In genomic region chr22:23997092-23997491, GRCh38 we compare ENCODE assay signal across 1 cellular context.
A peak's percentile ranks its signal among the peaks of the same experiment; 100 is the strongest.
TF ChIP-seq lines count a peak whose summit lies in the region.

No MANE protein-coding gene starts in this region.

TF ChIP-seq in HepG2, 621 proteins besides CTCF, POLR2A, EP300 and RAD21 (continued from another document):
- TF ChIP-seq ZNF710 (CRISPR knock-in tag; IDR thresholded peaks at IDR 0.05; ENCODE audit: borderline replicate concordance), result peak; percentile 78; the same call in 1 of the 2 replicates
- peak; percentile 71 for TF ChIP-seq ARID5B (CRISPR knock-in tag; IDR thresholded peaks at IDR 0.05)
- TF ChIP-seq FOSL2 (CRISPR knock-in tag; IDR thresholded peaks at IDR 0.05), result peak; percentile 31; the same call in 1 of the 2 replicates
- no peak for TF ChIP-seq EZH2 (conservative IDR thresholded peaks at IDR 0.05; ENCODE audit: low read depth, low read length)
- TF ChIP-seq HDAC1 (CRISPR knock-in tag; IDR thresholded peaks at IDR 0.05), result 0 out of 2 replicates have a peak, but pooled peaks have one; percentile 36
- TF ChIP-seq ZNF354B (CRISPR knock-in tag; IDR thresholded peaks at IDR 0.05), result no peak
- no peak for TF ChIP-seq SRY (CRISPR knock-in tag; IDR thresholded peaks at IDR 0.05)
- TF ChIP-seq MIER3 (CRISPR knock-in tag; IDR thresholded peaks at IDR 0.05; ENCODE audit: borderline replicate concordance), result 0 out of 2 replicates have a peak, but pooled peaks have one; percentile 32
- no peak for TF ChIP-seq SOX13 (IDR thresholded peaks at IDR 0.05)
- TF ChIP-seq SOX13 (CRISPR knock-in tag; conservative IDR thresholded peaks at IDR 0.05 in 1 of 2, IDR thresholded peaks at IDR 0.05 in 1 of 2), result peak in 1 of 2 experiments; percentile 73; a peak in 2 of 4 replicates
- no peak for TF ChIP-seq FOXK2 (IDR thresholded peaks at IDR 0.05)
- no peak for TF ChIP-seq SIN3B (IDR thresholded peaks at IDR 0.05; ENCODE audit: low read length)
- no peak for TF ChIP-seq NR0B2 (CRISPR knock-in tag; IDR thresholded peaks at IDR 0.05)
- no peak for TF ChIP-seq ZNF749 (CRISPR knock-in tag; IDR thresholded peaks at IDR 0.05; ENCODE audit: borderline replicate concordance)
- peak; percentile 52; the same call in 1 of the 2 replicates for TF ChIP-seq ZMYM2 (CRISPR knock-in tag; IDR thresholded peaks at IDR 0.05)
- 0 out of 2 replicates have a peak, but pooled peaks have one; percentile 26 for TF ChIP-seq HDAC2 (CRISPR knock-in tag; IDR thresholded peaks at IDR 0.05)
- 0 out of 2 replicates have a peak, but pooled peaks have one; percentile 33 for TF ChIP-seq KAT8 (CRISPR knock-in tag; IDR thresholded peaks at IDR 0.05)
- peak; percentile 74 for TF ChIP-seq RARA (CRISPR knock-in tag; IDR thresholded peaks at IDR 0.05)
- peak; percentile 56; the same call in 1 of the 2 replicates for TF ChIP-seq HNF4G (IDR thresholded peaks at IDR 0.05; ENCODE audit: borderline replicate concordance, low read depth, low read length)
- no peak for TF ChIP-seq HNF4G (CRISPR knock-in tag; IDR thresholded peaks at IDR 0.05; ENCODE audit: borderline replicate concordance, low read depth)
